In the genomic region with DNA sequence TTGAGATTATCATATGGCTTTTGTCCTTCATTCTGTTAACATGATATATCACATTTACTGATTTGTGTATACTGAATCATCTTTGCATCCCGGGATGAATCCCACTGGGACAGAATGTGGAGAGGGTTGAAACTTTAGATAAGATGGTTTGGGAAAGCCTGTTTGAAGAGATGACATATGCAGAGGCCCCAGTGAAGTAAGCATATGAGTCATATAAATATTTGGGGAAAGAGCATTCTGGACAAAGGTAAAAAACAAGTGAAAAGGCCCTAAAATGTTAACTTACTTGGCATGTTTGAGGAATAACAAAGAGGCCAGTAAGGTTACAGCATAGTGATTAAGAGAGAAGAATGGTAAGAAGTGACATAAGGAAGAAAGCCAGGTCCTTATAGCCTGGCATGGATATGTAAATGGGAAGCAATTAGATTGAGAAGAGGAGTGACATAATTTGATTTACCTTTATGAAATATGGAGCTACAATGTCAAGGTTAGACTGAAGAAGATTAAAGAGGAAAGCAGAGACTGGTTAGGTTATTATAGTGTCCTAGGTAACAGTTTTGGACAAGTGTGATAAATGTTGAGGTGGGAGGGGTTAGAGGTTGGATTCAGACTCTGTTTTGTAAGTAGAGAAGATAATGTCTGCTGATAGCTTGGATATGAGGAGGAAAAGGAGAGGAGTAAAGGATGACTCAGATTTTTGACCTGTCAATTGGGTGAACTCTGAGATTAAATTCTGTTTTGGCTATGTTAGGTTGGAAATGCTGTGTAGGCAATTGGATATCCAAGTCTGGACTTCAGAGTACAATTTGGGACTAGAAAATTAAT, we compare ENCODE assay signal across 32 cellular contexts. TPM values are rescaled to one million over a fixed set of nuclear protein-coding genes. Genes with fewer than 3 reads are reported as not detected.
A peak's percentile ranks its signal among the peaks of the same experiment; 100 is the strongest.
DNase-seq lines count a peak whose midpoint lies in the region; ATAC-seq and TF ChIP-seq lines count a peak whose summit lies in the region.
"Had no signal": no experiment of that assay in that cellular context is flagged by ENCODE, and none has a peak within 500 bp of the region (broad histone marks: within the 10 kb centered on the region; RNA-seq: fewer than 3 reads in every experiment).

No MANE protein-coding gene starts in this region.

- H3K27me3 Mint-ChIP-seq in mesothelial cell of epicardium (ENCODE audit: low read depth): no peaks in the 10 kb centered on the region
- H3K27me3 Mint-ChIP-seq: activated CD4-positive, alpha-beta T cell treated with anti-CD3 and anti-CD28 coated beads, Interleukin-2, amount 10 ng/mL, durations not matched to agents 7 days and 5 days; activated CD8-positive, alpha-beta memory T cell treated with anti-CD3 and anti-CD28 coated beads, Interleukin-2, amount 10 ng/mL, durations not matched to agents 7 days and 5 days; brain; CD4-positive, CD25-positive, alpha-beta regulatory T cell; naive B cell; progenitor cell of endocrine pancreas had no signal

- H3K4me3 Mint-ChIP-seq in mesothelial cell of epicardium: no peak overlapping the region
- H3K4me3 Mint-ChIP-seq: activated CD4-positive, alpha-beta T cell treated with anti-CD3 and anti-CD28 coated beads, Interleukin-2, amount 10 ng/mL, durations not matched to agents 7 days and 5 days; activated CD8-positive, alpha-beta memory T cell treated with anti-CD3 and anti-CD28 coated beads, Interleukin-2, amount 10 ng/mL, durations not matched to agents 7 days and 5 days; brain; CD4-positive, CD25-positive, alpha-beta regulatory T cell; naive B cell; stimulated activated effector memory CD8-positive, alpha-beta T cell treated with anti-CD3 and anti-CD28 coated beads, Interleukin-12 subunit alpha, Interleukin-12 subunit beta, amount 100 ng/mL, for 72 hours; WTC11 had no signal

- intact Hi-C loops in thyroid gland (cut with DNase I): no loop called here

- H3K9me3 ChIP-seq in mesodermal cell (ENCODE audit: control insufficient read depth, low read length) (no peaks in the 10 kb centered on the region), thyroid gland (no peaks in the 10 kb centered on the region)
- H3K9me3 ChIP-seq: neutrophil, right lobe of liver, upper lobe of left lung had no signal

- WGBS in mesodermal cell (ENCODE audit: insufficient coverage in 2 of 2), 2 experiments: no CpG with 5 or more reads among the region's 1 CpG
- WGBS in thyroid gland, 2 donors: 71 to 93% methylated on average over 1 of the region's 1 CpG

- DNase-seq in GM03348 (ENCODE audit: low spot score): peak; percentile 3
- peak; percentile 33 for DNase-seq in LHCN-M2 (ENCODE audit: low read depth)
- DNase-seq in cardiac fibroblast (ENCODE audit: low read depth in 2 of 2): peak; percentile 23 to 47
- no peak for DNase-seq in mesothelial cell of epicardium (ENCODE audit: low spot score in 2 of 2, unreplicated experiment in 2 of 2)
- DNase-seq in thyroid gland: no peak
- DNase-seq: activated CD4-positive, alpha-beta T cell treated with anti-CD3 and anti-CD28 coated beads, Interleukin-2, amount 10 ng/mL, durations not matched to agents 7 days and 5 days; activated CD8-positive, alpha-beta memory T cell treated with anti-CD3 and anti-CD28 coated beads, Interleukin-2, amount 10 ng/mL, durations not matched to agents 7 days and 5 days; activated naive CD4-positive, alpha-beta T cell; activated T-cell treated with anti-CD3 and anti-CD28 coated beads, Interleukin-2, amount 50 U/mL, for 48 hours; CD4-positive, CD25-positive, alpha-beta regulatory T cell; hippocampal formation; KG1; MV-4-11; naive B cell; NCI-H146; NCI-H510A treated with DMSO at 0.1 percent for 48 hours; PC-9; right lobe of liver; Right ventricle myocardium superior; stimulated activated CD4-positive, alpha-beta T cell treated with anti-CD3 and anti-CD28 coated beads, Interleukin-12 subunit alpha, Interleukin-12 subunit beta, amount 100 ng/mL, for 4 hours; stimulated activated CD4-positive, alpha-beta T cell treated with anti-CD3 and anti-CD28 coated beads, Interleukin-4, amount 100 ng/mL, for 1 hour; substantia nigra; SW 1271; upper lobe of left lung had no signal

- TF ChIP-seq CTCF in cardiac fibroblast (IDR thresholded peaks at IDR 0.05; ENCODE audit: low read depth, low read length) (no peak), mesothelial cell of epicardium (IDR thresholded peaks at IDR 0.05; ENCODE audit: unreplicated experiment) (no peak), thyroid gland (IDR thresholded peaks at IDR 0.05) (no peak)

- no peak overlapping the region for H3K27ac Mint-ChIP-seq in mesothelial cell of epicardium
- H3K27ac Mint-ChIP-seq: activated CD4-positive, alpha-beta T cell treated with anti-CD3 and anti-CD28 coated beads, Interleukin-2, amount 10 ng/mL, durations not matched to agents 7 days and 5 days; activated CD8-positive, alpha-beta memory T cell treated with anti-CD3 and anti-CD28 coated beads, Interleukin-2, amount 10 ng/mL, durations not matched to agents 7 days and 5 days; brain; progenitor cell of endocrine pancreas; stimulated activated effector memory CD8-positive, alpha-beta T cell treated with anti-CD3 and anti-CD28 coated beads, Interleukin-12 subunit alpha, Interleukin-12 subunit beta, amount 100 ng/mL, for 72 hours; WTC11 had no signal

- peak overlapping the region; percentile 16 for H3K27ac ChIP-seq in mesodermal cell (ENCODE audit: low read depth, low read length, severe bottlenecking)
- no peak overlapping the region for H3K27ac ChIP-seq in thyroid gland
- H3K27ac ChIP-seq: neutrophil, PC-9, right lobe of liver, upper lobe of left lung had no signal

- H3K4me3 ChIP-seq in cardiac fibroblast (replicated peaks in 1 of 2; ENCODE audit: low read depth in 2 of 2, low read length in 2 of 2) (no peak overlapping the region), mesodermal cell (ENCODE audit: extremely low read depth, insufficient read depth, low read length, poor library complexity, severe bottlenecking) (no peak overlapping the region), thyroid gland (replicated peaks in 1 of 3) (no peak overlapping the region)
- H3K4me3 ChIP-seq: PC-9, right lobe of liver, upper lobe of left lung had no signal

- H3K4me1 ChIP-seq in mesodermal cell (ENCODE audit: control insufficient read depth, insufficient read depth, low read length, poor library complexity, severe bottlenecking) (peaks cover 6% of the 10 kb centered on the region), thyroid gland (no peaks in the 10 kb centered on the region)
- H3K4me1 ChIP-seq: right lobe of liver, upper lobe of left lung had no signal

- H3K27me3 ChIP-seq in thyroid gland: no peaks in the 10 kb centered on the region
- H3K27me3 ChIP-seq: neutrophil, right lobe of liver, upper lobe of left lung had no signal

- peaks cover 1% of the 10 kb centered on the region for H3K36me3 Mint-ChIP-seq in mesothelial cell of epicardium
- H3K36me3 Mint-ChIP-seq: brain, naive B cell had no signal

- no peak for ATAC-seq in HG02588 (IDR thresholded peaks at IDR 0.05; ENCODE audit: unreplicated experiment)
- ATAC-seq: activated CD8-positive, alpha-beta memory T cell treated with anti-CD3 and anti-CD28 coated beads, Interleukin-2, amount 10 ng/mL, durations not matched to agents 7 days and 5 days; left lobe of liver; right lobe of liver; stimulated activated effector memory CD8-positive, alpha-beta T cell treated with anti-CD3 and anti-CD28 coated beads, Interleukin-12 subunit alpha, Interleukin-12 subunit beta, amount 100 ng/mL, for 72 hours; WTC11 had no signal

- no peaks in the 10 kb centered on the region for H3K4me1 Mint-ChIP-seq in mesothelial cell of epicardium
- H3K4me1 Mint-ChIP-seq: activated CD4-positive, alpha-beta T cell treated with anti-CD3 and anti-CD28 coated beads, Interleukin-2, amount 10 ng/mL, durations not matched to agents 7 days and 5 days; activated CD8-positive, alpha-beta memory T cell treated with anti-CD3 and anti-CD28 coated beads, Interleukin-2, amount 10 ng/mL, durations not matched to agents 7 days and 5 days; brain; CD4-positive, CD25-positive, alpha-beta regulatory T cell; naive B cell; stimulated activated effector memory CD8-positive, alpha-beta T cell treated with anti-CD3 and anti-CD28 coated beads, Interleukin-12 subunit alpha, Interleukin-12 subunit beta, amount 100 ng/mL, for 72 hours; WTC11 had no signal

- H3K9me3 Mint-ChIP-seq in mesothelial cell of epicardium: peaks cover 21% of the 10 kb centered on the region
- H3K9me3 Mint-ChIP-seq: activated CD4-positive, alpha-beta T cell treated with anti-CD3 and anti-CD28 coated beads, Interleukin-2, amount 10 ng/mL, durations not matched to agents 7 days and 5 days; naive B cell; stimulated activated effector memory CD8-positive, alpha-beta T cell treated with anti-CD3 and anti-CD28 coated beads, Interleukin-12 subunit alpha, Interleukin-12 subunit beta, amount 100 ng/mL, for 72 hours; WTC11 had no signal

- H3K36me3 ChIP-seq in mesodermal cell (ENCODE audit: control insufficient read depth, insufficient read depth, low read length) (peaks cover 22% of the 10 kb centered on the region), thyroid gland (no peaks in the 10 kb centered on the region)
- H3K36me3 ChIP-seq: neutrophil, right lobe of liver, upper lobe of left lung had no signal

- no peak for TF ChIP-seq POLR2A in thyroid gland (IDR thresholded peaks at IDR 0.05)

RNA-seq across cellular contexts. Expression of a gene that starts 54.6 kb away (rescaled TPM):
- 2.5 and 3.1 TPM in 2 replicates for total RNA-seq in LHCN-M2 (2014; rRNA removed)
- 0.84 TPM for polyA plus RNA-seq in LHCN-M2 (2012)
- 6.4 TPM for polyA plus RNA-seq in mesodermal cell (2013, experiment 1 of 2)
- polyA plus RNA-seq in mesodermal cell (2013, experiment 2 of 2): 4.8 TPM
- 3.9 to 4.4 TPM (median 4.2 TPM) in 3 replicates for total RNA-seq in mesothelial cell of epicardium
- not detected for total RNA-seq in thyroid gland
- total RNA-seq: left lobe of liver, right lobe of liver had no signal

Comparison
In these comparisons a context has a peak if more than half of its experiments do, and no peak if none do; other contexts are left out.
1. DNase-seq: peak in GM03348 (single experiment), LHCN-M2 (single experiment) and cardiac fibroblast (2 of 2); none in mesothelial cell of epicardium (0 of 2) and thyroid gland (0 of 2).